18 cellular contexts compared by ENCODE assay signal in the genomic region with DNA sequence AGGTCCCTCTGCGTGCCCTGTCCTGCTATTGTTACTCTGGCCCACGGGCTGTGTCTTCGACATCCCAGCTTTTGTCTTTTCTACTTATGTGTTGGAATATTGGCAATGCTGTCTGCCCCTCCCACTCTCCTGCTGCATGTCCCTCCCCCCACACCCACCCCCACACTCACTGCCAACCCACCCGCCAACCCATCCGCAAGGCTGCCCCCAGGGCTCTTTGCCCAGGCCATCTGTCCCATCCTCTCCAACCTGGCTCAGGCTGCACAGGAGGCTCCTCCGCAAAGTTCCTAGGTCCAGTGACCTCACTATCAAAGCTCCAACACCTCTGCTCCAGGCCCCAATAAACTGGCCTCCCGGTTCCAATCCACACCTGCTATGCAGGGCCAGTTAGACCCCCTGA.
A peak's percentile ranks its signal among the peaks of the same experiment; 100 is the strongest.
DNase-seq lines count a peak whose midpoint lies in the region; ATAC-seq and TF ChIP-seq lines count a peak whose summit lies in the region.
"Had no signal": no experiment of that assay in that cellular context is flagged by ENCODE, and none has a peak within 500 bp of the region (broad histone marks: within the 10 kb centered on the region; RNA-seq: fewer than 3 reads in every experiment).

No MANE protein-coding gene starts in this region.

- H3K4me1 Mint-ChIP-seq in nephron progenitor cell (peaks cover 67% of the 10 kb centered on the region), endodermal cell (no peaks in the 10 kb centered on the region)
- H3K4me1 Mint-ChIP-seq: CD4-positive, alpha-beta memory T cell had no signal

- H3K9ac ChIP-seq in subcutaneous abdominal adipose tissue (ENCODE audit: low read length in 5 of 5) (no peak overlapping the region), endodermal cell (ENCODE audit: extremely low read depth, low read length, poor library complexity, severe bottlenecking) (no peak overlapping the region)
- H3K9ac ChIP-seq: BLaER1 had no signal

- no peaks in the 10 kb centered on the region for H3K27me3 ChIP-seq in subcutaneous abdominal adipose tissue (ENCODE audit: control insufficient read depth in 5 of 5, insufficient read depth in 4 of 5, low read length in 5 of 5)
- H3K27me3 ChIP-seq in endodermal cell (ENCODE audit: control insufficient read depth, insufficient read depth, low read length, poor library complexity, severe bottlenecking), result no peaks in the 10 kb centered on the region
- H3K27me3 ChIP-seq: BLaER1 had no signal

- in situ Hi-C loops in G401 (cut with HindIII; ENCODE audit: low sequenced_read_pairs), result no loop called here

- H3K36me3 ChIP-seq in subcutaneous abdominal adipose tissue (ENCODE audit: control insufficient read depth in 5 of 5, insufficient read depth in 5 of 5, low read length in 5 of 5) (peaks cover 0 to 14% (median 3%) of the 10 kb centered on the region in 5 donors), endodermal cell (ENCODE audit: control insufficient read depth, insufficient read depth, low read length) (no peaks in the 10 kb centered on the region)

- peak overlapping the region; percentile 90 for H3K27ac Mint-ChIP-seq in nephron progenitor cell
- no peak overlapping the region for H3K27ac Mint-ChIP-seq in endodermal cell
- H3K27ac Mint-ChIP-seq: CD4-positive, alpha-beta memory T cell; GM23338; HFFc6 had no signal

- H3K9me3 ChIP-seq in subcutaneous abdominal adipose tissue (ENCODE audit: control insufficient read depth in 5 of 5, low read length in 5 of 5), result no peaks in the 10 kb centered on the region
- no peaks in the 10 kb centered on the region for H3K9me3 ChIP-seq in endodermal cell (ENCODE audit: control insufficient read depth, low read length)
- H3K9me3 ChIP-seq: BLaER1 had no signal

- H3K27me3 Mint-ChIP-seq in nephron progenitor cell (ENCODE audit: low read depth, poor library complexity) (no peaks in the 10 kb centered on the region), endodermal cell (ENCODE audit: insufficient read depth) (no peaks in the 10 kb centered on the region)
- H3K27me3 Mint-ChIP-seq: CD4-positive, alpha-beta memory T cell had no signal

- no peak overlapping the region for H3K4me3 ChIP-seq in subcutaneous abdominal adipose tissue (ENCODE audit: low read depth in 1 of 5, low read length in 5 of 5)
- no peak overlapping the region for H3K4me3 ChIP-seq in endodermal cell (ENCODE audit: low read length)
- H3K4me3 ChIP-seq: BLaER1, GM23338, K562 had no signal

- DNase-seq in G401 (ENCODE audit: low spot score) (peak; percentile 82), NCI-H69 (lab: John Stamatoyannopoulos, UW) (peak; percentile 70), nephron progenitor cell (no peak), endodermal cell (no peak), DMS114 treated with DMSO at 0.1 percent for 48 hours (lab: John Stamatoyannopoulos, UW; ENCODE audit: unreplicated experiment) (no peak)
- DNase-seq: 8988T; CD4-positive, alpha-beta memory T cell; DMS79; GF-D8; HCEC 1CT; HFFc6; IMR-90 had no signal

- WGBS in endodermal cell (ENCODE audit: insufficient coverage in 1 of 2, insufficient read length in 1 of 2), 2 experiments, result 95 to 97% methylated on average over 4 to 5 of the region's 7 CpGs

- no peak for ATAC-seq in GM18861 (IDR thresholded peaks at IDR 0.05; ENCODE audit: unreplicated experiment)
- ATAC-seq: GM23338, K562 had no signal

- TF ChIP-seq CTCF in nephron progenitor cell (IDR thresholded peaks at IDR 0.05) (no peak), endodermal cell (conservative IDR thresholded peaks at IDR 0.05) (no peak)

- H3K4me1 ChIP-seq in subcutaneous abdominal adipose tissue (ENCODE audit: control insufficient read depth in 5 of 5, insufficient read depth in 5 of 5, low read length in 5 of 5), result peaks cover 0 to 16% (median 4%) of the 10 kb centered on the region in 5 donors
- peaks cover under 1% of the 10 kb centered on the region for H3K4me1 ChIP-seq in endodermal cell (ENCODE audit: control insufficient read depth, insufficient read depth, low read length)
- H3K4me1 ChIP-seq: BLaER1 had no signal

- H3K36me3 Mint-ChIP-seq in nephron progenitor cell (ENCODE audit: low read depth) (peaks cover 21% of the 10 kb centered on the region), endodermal cell (ENCODE audit: low read depth) (peaks cover 21% of the 10 kb centered on the region)

- no peak overlapping the region for H3K4me3 Mint-ChIP-seq in nephron progenitor cell
- H3K4me3 Mint-ChIP-seq in endodermal cell, result no peak overlapping the region
- H3K4me3 Mint-ChIP-seq: CD14-positive monocyte; CD4-positive, alpha-beta memory T cell; GM23338; HFFc6 had no signal

- H3K9me3 Mint-ChIP-seq in nephron progenitor cell (no peaks in the 10 kb centered on the region), endodermal cell (no peaks in the 10 kb centered on the region)
- H3K9me3 Mint-ChIP-seq: CD14-positive monocyte; CD4-positive, alpha-beta memory T cell; GM23338; HFFc6 had no signal

- H3K27ac ChIP-seq in subcutaneous abdominal adipose tissue (ENCODE audit: low read depth, low read length) (peak overlapping the region; percentile 11), endodermal cell (ENCODE audit: low read depth, low read length) (no peak overlapping the region)
- H3K27ac ChIP-seq: BLaER1 had no signal

Comparison
In these comparisons a context has a peak if more than half of its experiments do, and no peak if none do; other contexts are left out.
1. DNase-seq: peak in G401 (single experiment) and NCI-H69 (single experiment); none in nephron progenitor cell (single experiment), endodermal cell (single experiment) and DMS114 treated with DMSO at 0.1 percent for 48 hours (single experiment).